9 cellular contexts compared by ENCODE assay signal in the genomic region with DNA sequence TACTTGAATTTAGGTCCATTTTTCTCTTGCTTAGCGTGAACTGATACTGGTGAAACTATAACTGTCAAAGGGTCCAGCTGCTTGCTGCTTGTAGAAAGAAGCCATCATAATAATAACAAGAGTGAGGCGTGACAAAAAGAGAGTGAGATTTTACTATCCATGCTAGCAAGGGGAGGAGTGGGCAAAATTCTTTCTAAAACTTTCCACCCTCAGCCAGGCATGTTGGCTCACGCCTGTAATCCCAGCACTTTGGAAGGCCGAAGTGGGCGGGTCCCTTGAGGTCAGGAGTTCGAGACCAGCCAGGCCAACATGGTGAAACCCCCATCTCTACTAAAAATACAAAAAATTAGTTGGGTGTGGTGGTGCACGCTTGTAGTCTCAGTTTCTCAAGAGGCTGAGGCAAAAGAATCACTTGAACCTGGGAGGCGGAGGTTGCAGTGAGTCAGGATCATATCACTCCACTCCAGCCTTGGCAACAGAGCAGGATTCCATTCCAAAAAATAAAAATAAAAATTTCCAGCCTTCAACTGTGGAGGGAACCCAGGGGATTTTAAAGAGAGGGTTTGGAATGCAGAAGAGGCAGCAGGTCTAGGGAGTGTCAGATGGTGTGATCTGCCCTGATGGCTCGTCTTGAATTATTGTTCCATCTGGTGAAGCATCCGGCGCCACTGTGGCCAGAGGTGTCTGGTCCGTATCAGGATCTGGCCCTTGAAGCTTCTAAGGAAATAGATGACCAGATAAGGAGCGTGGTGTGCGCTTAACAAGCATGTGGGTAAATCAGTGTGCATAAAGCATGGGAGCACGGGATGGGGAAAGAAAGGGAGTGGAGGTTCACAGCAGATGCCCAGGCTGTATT. TPM values are rescaled to one million over a fixed set of nuclear protein-coding genes. Genes with fewer than 3 reads are reported as not detected.
A peak's percentile ranks its signal among the peaks of the same experiment; 100 is the strongest.
DNase-seq lines count a peak whose midpoint lies in the region; ATAC-seq and TF ChIP-seq lines count a peak whose summit lies in the region.
"Had no signal": no experiment of that assay in that cellular context is flagged by ENCODE, and none has a peak within 500 bp of the region (broad histone marks: within the 10 kb centered on the region; RNA-seq: fewer than 3 reads in every experiment).

No MANE protein-coding gene starts in this region.

- peaks cover 0 to 1% (median 0%) of the 10 kb centered on the region in 7 donors for H3K9me3 Mint-ChIP-seq in CD4-positive, CD25-positive, alpha-beta regulatory T cell
- H3K9me3 Mint-ChIP-seq in activated T-helper 1 cell treated with anti-CD3 and anti-CD28 coated beads, Interleukin-12 subunit alpha, Interleukin-12 subunit beta, Interleukin-2, Interleukin-4 antibody, amounts not matched to agents 30 ng/mL and 10 ng/mL and 1 ng/mL, durations not matched to agents 14 hours and 24 hours and 36 hours, result peaks cover 2% of the 10 kb centered on the region
- no peaks in the 10 kb centered on the region for H3K9me3 Mint-ChIP-seq in memory B cell

- no peak overlapping the region for H3K4me3 ChIP-seq in CD4-positive, CD25-positive, alpha-beta regulatory T cell (ENCODE audit: low read depth, low read length)
- no peak overlapping the region for H3K4me3 ChIP-seq in H7 (ENCODE audit: insufficient read depth, low read depth, low read length)

- intact Hi-C loops in activated T-helper 1 cell treated with anti-CD3 and anti-CD28 coated beads, Interleukin-12 subunit alpha, Interleukin-12 subunit beta, Interleukin-2, Interleukin-4 antibody, amounts not matched to agents 30 ng/mL and 10 ng/mL and 1 ng/mL, durations not matched to agents 14 hours and 24 hours and 36 hours (cut with micrococcal nuclease), result loop anchor here (2.0 to 10.0 kb wide), 3 partner anchors 97 to 499 kb away; no protein-coding TSS in a partner anchor

- H3K27ac ChIP-seq in CD4-positive, CD25-positive, alpha-beta regulatory T cell (ENCODE audit: insufficient read depth, low read length, poor library complexity, severe bottlenecking), result no peak overlapping the region

- H3K4me1 ChIP-seq in CD4-positive, CD25-positive, alpha-beta regulatory T cell (ENCODE audit: control insufficient read depth, insufficient read depth, low read length, poor library complexity, severe bottlenecking), result peaks cover 11% of the 10 kb centered on the region

- H3K4me3 Mint-ChIP-seq in CD4-positive, CD25-positive, alpha-beta regulatory T cell, result no peak overlapping the region
- H3K4me3 Mint-ChIP-seq in activated T-helper 1 cell treated with anti-CD3 and anti-CD28 coated beads, Interleukin-12 subunit alpha, Interleukin-12 subunit beta, Interleukin-2, Interleukin-4 antibody, amounts not matched to agents 30 ng/mL and 10 ng/mL and 1 ng/mL, durations not matched to agents 14 hours and 24 hours and 36 hours, result peak overlapping the region; percentile 51
- peak overlapping the region; percentile 3 for H3K4me3 Mint-ChIP-seq in memory B cell

- ATAC-seq in CD4-positive, CD25-positive, alpha-beta regulatory T cell (ENCODE audit: low read depth in 2 of 2), result no peak
- peak; percentile 34 for ATAC-seq in GM19463 (IDR thresholded peaks at IDR 0.05; ENCODE audit: unreplicated experiment)
- ATAC-seq in memory B cell (ENCODE audit: low read depth), result no peak

- no peaks in the 10 kb centered on the region for H3K27me3 ChIP-seq in CD4-positive, CD25-positive, alpha-beta regulatory T cell (ENCODE audit: control insufficient read depth, insufficient read depth, low read length)
- no peaks in the 10 kb centered on the region for H3K27me3 ChIP-seq in H7 (ENCODE audit: control insufficient read depth, insufficient read depth, low read length)

- no peak for DNase-seq in CD4-positive, CD25-positive, alpha-beta regulatory T cell
- no peak for DNase-seq in activated T-helper 1 cell treated with anti-CD3 and anti-CD28 coated beads, Interleukin-12 subunit alpha, Interleukin-12 subunit beta, Interleukin-2, Interleukin-4 antibody, amounts not matched to agents 30 ng/mL and 10 ng/mL and 1 ng/mL, durations not matched to agents 14 hours and 24 hours and 36 hours (ENCODE audit: low spot score)
- DNase-seq in memory B cell (ENCODE audit: low spot score in 2 of 2), result no peak
- DNase-seq in H7, result no peak
- DNase-seq in retina, result no peak
- no peak for DNase-seq in NCI-H748 (lab: John Stamatoyannopoulos, UW; ENCODE audit: unreplicated experiment)
- no peak for DNase-seq in GM10266 (ENCODE audit: extremely low spot score)
- DNase-seq: hypothalamus had no signal

- peaks cover 56% of the 10 kb centered on the region for H3K36me3 Mint-ChIP-seq in CD4-positive, CD25-positive, alpha-beta regulatory T cell
- peaks cover 47% of the 10 kb centered on the region for H3K36me3 Mint-ChIP-seq in activated T-helper 1 cell treated with anti-CD3 and anti-CD28 coated beads, Interleukin-12 subunit alpha, Interleukin-12 subunit beta, Interleukin-2, Interleukin-4 antibody, amounts not matched to agents 30 ng/mL and 10 ng/mL and 1 ng/mL, durations not matched to agents 14 hours and 24 hours and 36 hours (ENCODE audit: low read depth)
- H3K36me3 Mint-ChIP-seq in memory B cell, result peaks cover 39% of the 10 kb centered on the region

- H3K27me3 Mint-ChIP-seq in CD4-positive, CD25-positive, alpha-beta regulatory T cell, result no peaks in the 10 kb centered on the region
- no peaks in the 10 kb centered on the region for H3K27me3 Mint-ChIP-seq in activated T-helper 1 cell treated with anti-CD3 and anti-CD28 coated beads, Interleukin-12 subunit alpha, Interleukin-12 subunit beta, Interleukin-2, Interleukin-4 antibody, amounts not matched to agents 30 ng/mL and 10 ng/mL and 1 ng/mL, durations not matched to agents 14 hours and 24 hours and 36 hours (ENCODE audit: insufficient read depth)
- no peaks in the 10 kb centered on the region for H3K27me3 Mint-ChIP-seq in memory B cell

- H3K27ac Mint-ChIP-seq in CD4-positive, CD25-positive, alpha-beta regulatory T cell, result peak overlapping the region; percentile 61 to 90 (median 83)
- peak overlapping the region; percentile 89 for H3K27ac Mint-ChIP-seq in activated T-helper 1 cell treated with anti-CD3 and anti-CD28 coated beads, Interleukin-12 subunit alpha, Interleukin-12 subunit beta, Interleukin-2, Interleukin-4 antibody, amounts not matched to agents 30 ng/mL and 10 ng/mL and 1 ng/mL, durations not matched to agents 14 hours and 24 hours and 36 hours
- peak overlapping the region; percentile 75 for H3K27ac Mint-ChIP-seq in memory B cell

- no peaks in the 10 kb centered on the region for H3K9me3 ChIP-seq in CD4-positive, CD25-positive, alpha-beta regulatory T cell (ENCODE audit: control insufficient read depth in 2 of 2, low read length in 2 of 2)

- peaks cover 12 to 26% (median 24%) of the 10 kb centered on the region in 4 donors for H3K4me1 Mint-ChIP-seq in CD4-positive, CD25-positive, alpha-beta regulatory T cell
- peaks cover 68% of the 10 kb centered on the region for H3K4me1 Mint-ChIP-seq in activated T-helper 1 cell treated with anti-CD3 and anti-CD28 coated beads, Interleukin-12 subunit alpha, Interleukin-12 subunit beta, Interleukin-2, Interleukin-4 antibody, amounts not matched to agents 30 ng/mL and 10 ng/mL and 1 ng/mL, durations not matched to agents 14 hours and 24 hours and 36 hours (ENCODE audit: low read depth)
- H3K4me1 Mint-ChIP-seq in memory B cell, result peaks cover 43% of the 10 kb centered on the region

- no peak for TF ChIP-seq CTCF in GM10266 (IDR thresholded peaks at IDR 0.05; ENCODE audit: control insufficient read depth, insufficient read depth, low read depth, missing control alignments)

- H3K36me3 ChIP-seq in CD4-positive, CD25-positive, alpha-beta regulatory T cell (ENCODE audit: control insufficient read depth, insufficient read depth, low read length), result peaks cover 27% of the 10 kb centered on the region
- H3K36me3 ChIP-seq in H7 (replicated peaks; ENCODE audit: control insufficient read depth, insufficient read depth, low read length), result no peaks in the 10 kb centered on the region; the same call in 1 of the 2 replicates

RNA-seq across cellular contexts. Expression of gene LRP2BP, which starts 51.8 kb away (rescaled TPM):
- 3.5 TPM for total RNA-seq in CD4-positive, CD25-positive, alpha-beta regulatory T cell
- 1 to 10 TPM in 2 of 4 donors, under 1 TPM in 2; 0.54 to 1.2 (median 0.97) TPM for polyA plus RNA-seq in CD4-positive, CD25-positive, alpha-beta regulatory T cell
- 0.42 and 0.47 TPM in 2 replicates for total RNA-seq in activated T-helper 1 cell treated with anti-CD3 and anti-CD28 coated beads, Interleukin-12 subunit alpha, Interleukin-12 subunit beta, Interleukin-2, Interleukin-4 antibody, amounts not matched to agents 30 ng/mL and 10 ng/mL and 1 ng/mL, durations not matched to agents 14 hours and 24 hours and 36 hours
- total RNA-seq in H7 (2014; rRNA removed; shearing (Covaris generic)), result 0.21 and 0.26 TPM in 2 replicates

RNA-seq across cellular contexts. Expression of gene ANKRD37, which starts 52.7 kb away (rescaled TPM):
- 31.0 TPM for total RNA-seq in CD4-positive, CD25-positive, alpha-beta regulatory T cell
- polyA plus RNA-seq in CD4-positive, CD25-positive, alpha-beta regulatory T cell, result 10 to 100 TPM in 3 of 4 donors, 1 to 10 TPM in 1; 8.8 to 14.3 (median 11.2) TPM
- 12.4 and 15.8 TPM in 2 replicates for total RNA-seq in activated T-helper 1 cell treated with anti-CD3 and anti-CD28 coated beads, Interleukin-12 subunit alpha, Interleukin-12 subunit beta, Interleukin-2, Interleukin-4 antibody, amounts not matched to agents 30 ng/mL and 10 ng/mL and 1 ng/mL, durations not matched to agents 14 hours and 24 hours and 36 hours
- total RNA-seq in H7 (2014; rRNA removed; shearing (Covaris generic)), result 0.24 and 2.5 TPM in 2 replicates

Comparison
In these comparisons a context has a peak if more than half of its experiments do, and no peak if none do; other contexts are left out.
1. H3K4me3 Mint-ChIP-seq: peak in activated T-helper 1 cell treated with anti-CD3 and anti-CD28 coated beads, Interleukin-12 subunit alpha, Interleukin-12 subunit beta, Interleukin-2, Interleukin-4 antibody, amounts not matched to agents 30 ng/mL and 10 ng/mL and 1 ng/mL, durations not matched to agents 14 hours and 24 hours and 36 hours (single experiment) and memory B cell (single experiment); none in CD4-positive, CD25-positive, alpha-beta regulatory T cell (0 of 4).
2. Peak in every context shown above with its lines, with median percentiles within 50 percentile points of each other: H3K27ac Mint-ChIP-seq.